Comparison of ENCODE assay signal across 20 cellular contexts in the genomic region with DNA sequence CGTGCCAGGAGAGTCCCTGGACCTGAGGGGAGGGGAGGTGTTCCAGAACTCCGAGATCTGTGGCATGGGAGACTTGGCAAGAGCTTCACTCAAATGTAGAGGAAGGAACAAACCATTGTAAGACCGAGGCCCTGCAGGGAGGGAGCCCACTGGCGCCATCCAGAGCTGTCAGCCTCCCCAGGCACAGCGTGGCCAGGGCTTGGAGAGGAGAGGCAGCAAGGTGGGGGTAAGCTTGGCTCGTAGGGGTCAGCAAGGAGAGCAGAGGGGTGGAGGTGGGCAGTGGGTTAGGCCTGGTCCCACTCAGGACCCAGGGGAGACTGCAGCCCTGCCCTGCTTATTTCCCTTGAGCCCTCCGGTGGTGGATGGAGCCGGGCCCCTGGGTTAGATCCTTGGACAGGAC.
"Had no signal": no experiment of that assay in that cellular context is flagged by ENCODE, and none has a peak within 500 bp of the region (broad histone marks: within the 10 kb centered on the region; RNA-seq: fewer than 3 reads in every experiment).

No MANE protein-coding gene starts in this region.

- H3K27ac ChIP-seq: brain microvascular endothelial cell, epithelial cell of prostate, gastrocnemius medialis, heart right ventricle, lower lobe of right lung, neural progenitor cell, SJSA1, transverse colon had no signal

- H3K27ac Mint-ChIP-seq: activated naive CD8-positive, alpha-beta T cell; neural progenitor cell; stimulated activated naive B cell treated with anti-CD40 and anti-IgM and Interleukin-4, amounts not matched to agents 10 μg/mL and 1 μg/mL and 100 μg/mL, for 72 hours had no signal

- H3K4me3 ChIP-seq: gastrocnemius medialis, heart right ventricle, lower lobe of right lung, neural progenitor cell, ovary, SJSA1, transverse colon had no signal

- H3K4me3 Mint-ChIP-seq: activated naive CD8-positive, alpha-beta T cell; mesothelial cell of epicardium; neural progenitor cell; stimulated activated naive B cell treated with anti-CD40 and anti-IgM and Interleukin-4, amounts not matched to agents 10 μg/mL and 1 μg/mL and 100 μg/mL, for 72 hours had no signal

- DNase-seq: activated CD4-positive, alpha-beta T cell treated with anti-CD3 and anti-CD28 coated beads, Interleukin-2, amount 50 U/mL, for 1 hour; activated T-cell treated with anti-CD3 and anti-CD28 coated beads for 4 hours; amniotic stem cell; brain microvascular endothelial cell; effector memory CD4-positive, alpha-beta T cell; gastrocnemius medialis; heart right ventricle; left cardiac atrium; lower lobe of right lung; ovary; stimulated activated CD4-positive, alpha-beta T cell treated with anti-CD3 and anti-CD28 coated beads, Interleukin-2, amount 100 ng/mL, for 48 hours; stimulated activated naive B cell treated with anti-CD40 and anti-IgM and Interleukin-4, amounts not matched to agents 10 μg/mL and 1 μg/mL and 100 μg/mL, for 72 hours; substantia nigra; transverse colon had no signal

- H3K27me3 Mint-ChIP-seq: activated naive CD8-positive, alpha-beta T cell; stimulated activated naive B cell treated with anti-CD40 and anti-IgM and Interleukin-4, amounts not matched to agents 10 μg/mL and 1 μg/mL and 100 μg/mL, for 72 hours had no signal

- H3K36me3 ChIP-seq: brain microvascular endothelial cell, neural progenitor cell, ovary had no signal

- H3K27me3 ChIP-seq: brain microvascular endothelial cell, gastrocnemius medialis, heart right ventricle, neural progenitor cell, ovary, SJSA1, transverse colon had no signal

- H3K9me3 Mint-ChIP-seq: mesothelial cell of epicardium, neural progenitor cell had no signal

- H3K9me3 ChIP-seq: gastrocnemius medialis, heart right ventricle, lower lobe of right lung, ovary, SJSA1, transverse colon had no signal

- ATAC-seq: activated CD4-positive, CD25-positive, alpha-beta regulatory T cell treated with anti-CD3 and anti-CD28 coated beads, Interleukin-2, amount 50 U/mL, for 24 hours; gastrocnemius medialis; heart right ventricle; left cardiac atrium; lower lobe of right lung; stimulated activated naive B cell treated with anti-CD40 and anti-IgM and Interleukin-4, amounts not matched to agents 10 μg/mL and 1 μg/mL and 100 μg/mL, for 72 hours had no signal
